ENCODE assay signal across 8 cellular contexts in the genomic region with DNA sequence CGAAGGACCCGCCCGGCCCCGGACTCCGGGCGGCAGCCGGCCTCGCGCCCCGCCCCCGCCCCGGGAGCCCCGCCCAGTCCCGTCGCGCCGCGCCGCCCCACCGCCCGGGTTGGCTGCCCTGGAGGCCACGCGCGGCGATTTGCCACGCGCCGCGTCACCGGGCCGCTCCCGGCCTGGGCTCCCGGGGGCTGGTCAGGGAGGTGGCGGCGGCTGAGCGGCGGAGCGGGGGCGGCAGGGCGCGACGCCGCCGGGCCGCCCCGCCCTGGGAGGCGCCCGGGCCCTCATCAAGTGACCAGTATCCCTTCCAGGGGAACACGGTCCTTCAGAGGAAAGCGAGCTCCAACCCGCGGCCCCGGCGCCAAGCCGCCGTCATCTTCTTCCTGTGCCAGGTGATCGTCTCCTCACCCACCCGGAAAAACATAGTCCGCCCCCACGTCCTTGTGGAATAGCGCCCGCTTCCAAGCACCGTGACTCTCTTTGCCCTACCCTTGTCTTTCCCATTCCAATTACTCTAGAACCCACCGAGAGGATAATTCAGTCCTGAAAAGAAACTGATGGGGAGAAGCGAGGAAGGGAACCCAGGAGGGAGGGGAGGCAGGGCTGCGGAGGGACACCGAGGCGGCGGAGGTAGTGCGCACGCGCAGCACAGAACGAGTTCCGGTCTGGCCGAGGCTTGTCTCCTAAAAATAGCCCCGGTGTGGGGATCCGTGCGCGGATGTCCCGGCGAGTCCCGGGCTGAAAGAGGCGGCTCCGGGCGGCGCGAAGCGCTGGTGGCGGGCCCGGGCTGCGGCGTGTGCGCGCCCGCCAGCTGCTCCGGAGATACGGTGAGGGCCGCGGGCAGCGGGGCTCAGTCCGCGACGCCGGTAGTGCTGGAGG. TPM values are rescaled to one million over a fixed set of nuclear protein-coding genes. Genes with fewer than 3 reads are reported as not detected.
DNase-seq lines count a peak whose midpoint lies in the region; ATAC-seq and TF ChIP-seq lines count a peak whose summit lies in the region.

MEF2A (plus strand) TSS at position 704 of the 876 bp plus-strand sequence. CDS start 67,136 bp downstream, outside the sequence.

- ATAC-seq in HG03045 (IDR thresholded peaks at IDR 0.05; ENCODE audit: unreplicated experiment) = peak; percentile 64

- H3K36me3 ChIP-seq in iPS DF 6.9 (ENCODE audit: control insufficient read depth, insufficient read depth, low read length) = no peaks in the 10 kb centered on the region
- H3K36me3 ChIP-seq in sigmoid colon = no peaks in the 10 kb centered on the region

- no CpG with 5 or more reads among the region's 104 CpGs for WGBS in iPS DF 6.9 (ENCODE audit: insufficient coverage, insufficient read length)
- 0% methylated on average over 104 of the region's 104 CpGs for WGBS in sigmoid colon, 2 donors

- H3K9me3 ChIP-seq in iPS DF 6.9 (ENCODE audit: control insufficient read depth, insufficient read depth, low read length) (no peaks in the 10 kb centered on the region), sigmoid colon (no peaks in the 10 kb centered on the region)

- TF ChIP-seq POLR2A in sigmoid colon (IDR thresholded peaks at IDR 0.05) = peak; percentile 73 to 88

- peak within 1 kb of the TSS; percentile 96 to 100 (median 99) for H3K4me3 Mint-ChIP-seq in brain

- peaks cover 0 to 6% (median 0%) of the 10 kb centered on the region in 5 experiments for H3K9me3 Mint-ChIP-seq in brain

- intact Hi-C loops in sigmoid colon (cut with DNase I) = loop anchor here (1.0 to 5.0 kb wide), 5 partner anchors 52 to 158 kb away; no protein-coding TSS in a partner anchor

- H3K36me3 Mint-ChIP-seq in brain = no peaks in the 10 kb centered on the region

- peak within 1 kb of the TSS; percentile 83 for H3K4me3 ChIP-seq in iPS DF 6.9 (ENCODE audit: low read length)
- H3K4me3 ChIP-seq in sigmoid colon = peak within 1 kb of the TSS; percentile 91 to 98 (median 96)

- H3K4me1 ChIP-seq in iPS DF 6.9 (ENCODE audit: control insufficient read depth, insufficient read depth, low read length) (peaks cover 5% of the 10 kb centered on the region; the same call in 1 of the 2 replicates), sigmoid colon (peaks cover 0 to 50% (median 36%) of the 10 kb centered on the region in 4 donors)

- H3K4me1 Mint-ChIP-seq in brain = peaks cover 39% of the 10 kb centered on the region

- TF ChIP-seq CTCF in brain (conservative IDR thresholded peaks at IDR 0.05) = no peak
- no peak for TF ChIP-seq CTCF in sigmoid colon (IDR thresholded peaks at IDR 0.05)

- TF ChIP-seq EP300 in sigmoid colon (IDR thresholded peaks at IDR 0.05) = peak in 1 of 4 donors; percentile 54

- peaks cover 20% of the 10 kb centered on the region for H3K27me3 Mint-ChIP-seq in brain

- H3K27ac ChIP-seq in iPS DF 6.9 (ENCODE audit: low read length) (no peak within 1 kb of the TSS), sigmoid colon (peak within 1 kb of the TSS; percentile 99 to 100 (median 100))

- DNase-seq in NCI-H1436 (lab: John Stamatoyannopoulos, UW) (peak; percentile 75), NCI-H1436 treated with DMSO at 0.1 percent for 48 hours (lab: John Stamatoyannopoulos, UW) (no peak), NCI-H2107 treated with DMSO at 0.1 percent for 48 hours (lab: John Stamatoyannopoulos, UW; ENCODE audit: unreplicated experiment) (peak; percentile 36), UCSD-AML1 (lab: John Stamatoyannopoulos, UW; ENCODE audit: unreplicated experiment) (peak; percentile 91), iPS DF 6.9 (ENCODE audit: low read depth, low spot score) (peak; percentile 79), sigmoid colon (peak; percentile 98)

- H3K27ac Mint-ChIP-seq in brain = peak within 1 kb of the TSS; percentile 98 to 100 (median 99)

- H3K27me3 ChIP-seq in iPS DF 6.9 (ENCODE audit: control insufficient read depth, insufficient read depth, low read length) (no peaks in the 10 kb centered on the region), sigmoid colon (no peaks in the 10 kb centered on the region)

RNA-seq across cellular contexts. Expression of gene MEF2A, which starts in this region (rescaled TPM):
- polyA plus RNA-seq in brain (ENCODE audit: insufficient read depth, low read depth, low replicate concordance) (16.5 TPM), sigmoid colon (10 to 100 TPM; 11.6 to 15.4 (median 14.4) TPM)
- total RNA-seq in sigmoid colon = 100 to 1,000 TPM in 1 of 4 donors, 10 to 100 TPM in 3; 78.8 to 123 (median 80.3) TPM
